ENCODE assay signal across 1 cellular context in genomic region chr19:40424637-40425449, GRCh38.
TF ChIP-seq lines count a peak whose summit lies in the region.

No MANE protein-coding gene starts in this region.

TF ChIP-seq in GM12878, 131 proteins besides CTCF, POLR2A, EP300 and RAD21 (continued from another document):
- no peak for TF ChIP-seq PKNOX1 (IDR thresholded peaks at IDR 0.05)
- no peak for TF ChIP-seq NRF1 (conservative IDR thresholded peaks at IDR 0.05; ENCODE audit: low read depth, low read length)
- TF ChIP-seq ASH2L (IDR thresholded peaks at IDR 0.05; ENCODE audit: borderline replicate concordance, low read depth) = no peak
- no peak for TF ChIP-seq ZBTB33 (IDR thresholded peaks at IDR 0.05)
- no peak for TF ChIP-seq STAT3 (IDR thresholded peaks at IDR 0.05; ENCODE audit: low read depth, low read length)
- no peak for TF ChIP-seq NKRF (conservative IDR thresholded peaks at IDR 0.05)
- no peak for TF ChIP-seq ZBED1 (IDR thresholded peaks at IDR 0.05; ENCODE audit: borderline replicate concordance)
- TF ChIP-seq RELB (IDR thresholded peaks at IDR 0.05; ENCODE audit: low read depth) = peak; percentile 40; the same call in 1 of the 2 replicates
- TF ChIP-seq RBBP5 (conservative IDR thresholded peaks at IDR 0.05) = no peak
- peak; percentile 29; the same call in 1 of the 2 replicates for TF ChIP-seq MTA2 (IDR thresholded peaks at IDR 0.05; ENCODE audit: low read depth)
- no peak for TF ChIP-seq CREM (IDR thresholded peaks at IDR 0.05; ENCODE audit: low read depth)
- no peak for TF ChIP-seq YBX1 (IDR thresholded peaks at IDR 0.05)
- no peak for TF ChIP-seq E4F1 (IDR thresholded peaks at IDR 0.05; ENCODE audit: borderline replicate concordance, partially characterized antibody)
- no peak for TF ChIP-seq ZBTB40 (IDR thresholded peaks at IDR 0.05; ENCODE audit: borderline replicate concordance)
- no peak for TF ChIP-seq GATAD2B (conservative IDR thresholded peaks at IDR 0.05; ENCODE audit: low read depth)
- TF ChIP-seq MEF2A (IDR thresholded peaks at IDR 0.05; ENCODE audit: insufficient read depth, low read depth, low read length) = no peak
- TF ChIP-seq EED (IDR thresholded peaks at IDR 0.05; ENCODE audit: low read depth) = peak; percentile 48
- no peak for TF ChIP-seq CREB1 (IDR thresholded peaks at IDR 0.05; ENCODE audit: low read depth)
- peak; percentile 20; the same call in 1 of the 2 replicates for TF ChIP-seq POLR2AphosphoS5 (IDR thresholded peaks at IDR 0.05; ENCODE audit: low read length)
- TF ChIP-seq KDM1A (IDR thresholded peaks at IDR 0.05; ENCODE audit: borderline replicate concordance) = no peak
